1 cellular context compared by ENCODE assay signal in the genomic region with DNA sequence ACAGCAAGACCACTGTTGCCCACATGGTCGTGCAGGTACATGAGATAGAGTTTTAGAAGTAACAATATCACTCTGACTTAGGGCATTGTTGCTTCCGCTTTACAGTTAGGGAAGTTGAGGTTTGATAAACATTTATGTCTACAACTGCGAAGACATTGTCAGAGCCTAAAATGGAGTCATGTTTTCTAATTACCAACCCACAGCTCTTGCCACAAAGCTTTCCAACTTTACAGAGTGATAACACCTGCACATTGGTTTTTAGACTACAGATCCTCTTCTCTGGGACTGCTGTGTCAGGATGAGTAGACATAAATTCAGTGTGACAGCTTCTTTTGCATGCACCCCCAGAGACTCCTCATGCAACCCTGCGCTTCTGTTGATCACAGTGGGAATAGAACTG.
TF ChIP-seq lines count a peak whose summit lies in the region.

No MANE protein-coding gene starts in this region.

TF ChIP-seq in WTC11, 78 proteins besides CTCF, POLR2A, EP300 and RAD21 (continued from another document):
- TF ChIP-seq, protein P1, sequence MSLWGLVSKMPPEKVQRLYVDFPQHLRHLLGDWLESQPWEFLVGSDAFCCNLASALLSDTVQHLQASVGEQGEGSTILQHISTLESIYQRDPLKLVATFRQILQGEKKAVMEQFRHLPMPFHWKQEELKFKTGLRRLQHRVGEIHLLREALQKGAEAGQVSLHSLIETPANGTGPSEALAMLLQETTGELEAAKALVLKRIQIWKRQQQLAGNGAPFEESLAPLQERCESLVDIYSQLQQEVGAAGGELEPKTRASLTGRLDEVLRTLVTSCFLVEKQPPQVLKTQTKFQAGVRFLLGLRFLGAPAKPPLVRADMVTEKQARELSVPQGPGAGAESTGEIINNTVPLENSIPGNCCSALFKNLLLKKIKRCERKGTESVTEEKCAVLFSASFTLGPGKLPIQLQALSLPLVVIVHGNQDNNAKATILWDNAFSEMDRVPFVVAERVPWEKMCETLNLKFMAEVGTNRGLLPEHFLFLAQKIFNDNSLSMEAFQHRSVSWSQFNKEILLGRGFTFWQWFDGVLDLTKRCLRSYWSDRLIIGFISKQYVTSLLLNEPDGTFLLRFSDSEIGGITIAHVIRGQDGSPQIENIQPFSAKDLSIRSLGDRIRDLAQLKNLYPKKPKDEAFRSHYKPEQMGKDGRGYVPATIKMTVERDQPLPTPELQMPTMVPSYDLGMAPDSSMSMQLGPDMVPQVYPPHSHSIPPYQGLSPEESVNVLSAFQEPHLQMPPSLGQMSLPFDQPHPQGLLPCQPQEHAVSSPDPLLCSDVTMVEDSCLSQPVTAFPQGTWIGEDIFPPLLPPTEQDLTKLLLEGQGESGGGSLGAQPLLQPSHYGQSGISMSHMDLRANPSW (CRISPR knock-in tag; conservative IDR thresholded peaks at IDR 0.05; ENCODE audit: low read depth): no peak
- TF ChIP-seq, protein P2, sequence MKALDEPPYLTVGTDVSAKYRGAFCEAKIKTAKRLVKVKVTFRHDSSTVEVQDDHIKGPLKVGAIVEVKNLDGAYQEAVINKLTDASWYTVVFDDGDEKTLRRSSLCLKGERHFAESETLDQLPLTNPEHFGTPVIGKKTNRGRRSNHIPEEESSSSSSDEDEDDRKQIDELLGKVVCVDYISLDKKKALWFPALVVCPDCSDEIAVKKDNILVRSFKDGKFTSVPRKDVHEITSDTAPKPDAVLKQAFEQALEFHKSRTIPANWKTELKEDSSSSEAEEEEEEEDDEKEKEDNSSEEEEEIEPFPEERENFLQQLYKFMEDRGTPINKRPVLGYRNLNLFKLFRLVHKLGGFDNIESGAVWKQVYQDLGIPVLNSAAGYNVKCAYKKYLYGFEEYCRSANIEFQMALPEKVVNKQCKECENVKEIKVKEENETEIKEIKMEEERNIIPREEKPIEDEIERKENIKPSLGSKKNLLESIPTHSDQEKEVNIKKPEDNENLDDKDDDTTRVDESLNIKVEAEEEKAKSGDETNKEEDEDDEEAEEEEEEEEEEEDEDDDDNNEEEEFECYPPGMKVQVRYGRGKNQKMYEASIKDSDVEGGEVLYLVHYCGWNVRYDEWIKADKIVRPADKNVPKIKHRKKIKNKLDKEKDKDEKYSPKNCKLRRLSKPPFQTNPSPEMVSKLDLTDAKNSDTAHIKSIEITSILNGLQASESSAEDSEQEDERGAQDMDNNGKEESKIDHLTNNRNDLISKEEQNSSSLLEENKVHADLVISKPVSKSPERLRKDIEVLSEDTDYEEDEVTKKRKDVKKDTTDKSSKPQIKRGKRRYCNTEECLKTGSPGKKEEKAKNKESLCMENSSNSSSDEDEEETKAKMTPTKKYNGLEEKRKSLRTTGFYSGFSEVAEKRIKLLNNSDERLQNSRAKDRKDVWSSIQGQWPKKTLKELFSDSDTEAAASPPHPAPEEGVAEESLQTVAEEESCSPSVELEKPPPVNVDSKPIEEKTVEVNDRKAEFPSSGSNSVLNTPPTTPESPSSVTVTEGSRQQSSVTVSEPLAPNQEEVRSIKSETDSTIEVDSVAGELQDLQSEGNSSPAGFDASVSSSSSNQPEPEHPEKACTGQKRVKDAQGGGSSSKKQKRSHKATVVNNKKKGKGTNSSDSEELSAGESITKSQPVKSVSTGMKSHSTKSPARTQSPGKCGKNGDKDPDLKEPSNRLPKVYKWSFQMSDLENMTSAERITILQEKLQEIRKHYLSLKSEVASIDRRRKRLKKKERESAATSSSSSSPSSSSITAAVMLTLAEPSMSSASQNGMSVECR (CRISPR knock-in tag; IDR thresholded peaks at IDR 0.05; ENCODE audit: borderline replicate concordance): no peak
- TF ChIP-seq ZNF317 (CRISPR knock-in tag; IDR thresholded peaks at IDR 0.05; ENCODE audit: borderline replicate concordance, low read depth) (no peak), TEAD4 (CRISPR knock-in tag; IDR thresholded peaks at IDR 0.05) (no peak), RORB (CRISPR knock-in tag; IDR thresholded peaks at IDR 0.05) (no peak), TCF7 (CRISPR knock-in tag; IDR thresholded peaks at IDR 0.05; ENCODE audit: low read depth) (no peak), JAZF1 (CRISPR knock-in tag; IDR thresholded peaks at IDR 0.05) (no peak)
- TF ChIP-seq, protein P3, sequence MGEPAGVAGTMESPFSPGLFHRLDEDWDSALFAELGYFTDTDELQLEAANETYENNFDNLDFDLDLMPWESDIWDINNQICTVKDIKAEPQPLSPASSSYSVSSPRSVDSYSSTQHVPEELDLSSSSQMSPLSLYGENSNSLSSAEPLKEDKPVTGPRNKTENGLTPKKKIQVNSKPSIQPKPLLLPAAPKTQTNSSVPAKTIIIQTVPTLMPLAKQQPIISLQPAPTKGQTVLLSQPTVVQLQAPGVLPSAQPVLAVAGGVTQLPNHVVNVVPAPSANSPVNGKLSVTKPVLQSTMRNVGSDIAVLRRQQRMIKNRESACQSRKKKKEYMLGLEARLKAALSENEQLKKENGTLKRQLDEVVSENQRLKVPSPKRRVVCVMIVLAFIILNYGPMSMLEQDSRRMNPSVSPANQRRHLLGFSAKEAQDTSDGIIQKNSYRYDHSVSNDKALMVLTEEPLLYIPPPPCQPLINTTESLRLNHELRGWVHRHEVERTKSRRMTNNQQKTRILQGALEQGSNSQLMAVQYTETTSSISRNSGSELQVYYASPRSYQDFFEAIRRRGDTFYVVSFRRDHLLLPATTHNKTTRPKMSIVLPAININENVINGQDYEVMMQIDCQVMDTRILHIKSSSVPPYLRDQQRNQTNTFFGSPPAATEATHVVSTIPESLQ (CRISPR knock-in tag; IDR thresholded peaks at IDR 0.05): no peak
- TF ChIP-seq, protein P4, sequence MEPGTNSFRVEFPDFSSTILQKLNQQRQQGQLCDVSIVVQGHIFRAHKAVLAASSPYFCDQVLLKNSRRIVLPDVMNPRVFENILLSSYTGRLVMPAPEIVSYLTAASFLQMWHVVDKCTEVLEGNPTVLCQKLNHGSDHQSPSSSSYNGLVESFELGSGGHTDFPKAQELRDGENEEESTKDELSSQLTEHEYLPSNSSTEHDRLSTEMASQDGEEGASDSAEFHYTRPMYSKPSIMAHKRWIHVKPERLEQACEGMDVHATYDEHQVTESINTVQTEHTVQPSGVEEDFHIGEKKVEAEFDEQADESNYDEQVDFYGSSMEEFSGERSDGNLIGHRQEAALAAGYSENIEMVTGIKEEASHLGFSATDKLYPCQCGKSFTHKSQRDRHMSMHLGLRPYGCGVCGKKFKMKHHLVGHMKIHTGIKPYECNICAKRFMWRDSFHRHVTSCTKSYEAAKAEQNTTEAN (CRISPR knock-in tag; IDR thresholded peaks at IDR 0.05): no peak
TF ChIP-seq in WTC11: peak in this region for 0.
